In genomic region chr10:22541900-22542299, GRCh38 we compare ENCODE assay signal across 20 cellular contexts.
"Had no signal": no experiment of that assay in that cellular context is flagged by ENCODE, and none has a peak within 500 bp of the region (broad histone marks: within the 10 kb centered on the region; RNA-seq: fewer than 3 reads in every experiment).

No MANE protein-coding gene starts in this region.

- H3K9me3 Mint-ChIP-seq: activated naive CD4-positive, alpha-beta T cell treated with anti-CD3 and anti-CD28 coated beads for 36 hours; activated T-helper 2 cell treated with anti-CD3 and anti-CD28 coated beads, Interferon-gamma antibody, Interleukin-2, Interleukin-4, amounts not matched to agents 10 μg/mL and 5 μg/mL and 100 μg/mL, durations not matched to agents 14 hours and 24 hours and 36 hours; stimulated activated memory B cell treated with anti-CD40 and anti-IgM and Interleukin-4, amounts not matched to agents 10 μg/mL and 1 μg/mL and 100 μg/mL, for 72 hours had no signal

- H3K27me3 Mint-ChIP-seq: stimulated activated memory B cell treated with anti-CD40 and anti-IgM and Interleukin-4, amounts not matched to agents 10 μg/mL and 1 μg/mL and 100 μg/mL, for 72 hours had no signal

- H3K4me1 ChIP-seq: adrenal gland, breast epithelium, esophagus muscularis mucosa, pancreas, right lobe of liver had no signal

- H3K4me3 ChIP-seq: adrenal gland, breast epithelium, esophagus muscularis mucosa, hepatocyte, lung, pancreas, right lobe of liver, thyroid gland had no signal

- H3K4me2 ChIP-seq: hepatocyte had no signal

- H3K27ac Mint-ChIP-seq: activated naive CD4-positive, alpha-beta T cell treated with anti-CD3 and anti-CD28 coated beads for 36 hours; activated T-helper 2 cell treated with anti-CD3 and anti-CD28 coated beads, Interferon-gamma antibody, Interleukin-2, Interleukin-4, amounts not matched to agents 10 μg/mL and 5 μg/mL and 100 μg/mL, durations not matched to agents 14 hours and 24 hours and 36 hours; stimulated activated memory B cell treated with anti-CD40 and anti-IgM and Interleukin-4, amounts not matched to agents 10 μg/mL and 1 μg/mL and 100 μg/mL, for 72 hours had no signal

- H3K27me3 ChIP-seq: adrenal gland, breast epithelium, esophagus muscularis mucosa, hepatocyte, neutrophil, pancreas, right lobe of liver, thyroid gland had no signal

- H3K4me1 Mint-ChIP-seq: stimulated activated memory B cell treated with anti-CD40 and anti-IgM and Interleukin-4, amounts not matched to agents 10 μg/mL and 1 μg/mL and 100 μg/mL, for 72 hours had no signal

- H3K9me3 ChIP-seq: adrenal gland, breast epithelium, esophagus muscularis mucosa, neutrophil, pancreas, right lobe of liver, thyroid gland had no signal

- H3K79me2 ChIP-seq: hepatocyte had no signal

- DNase-seq: activated CD4-positive, alpha-beta T cell treated with anti-CD3 and anti-CD28 coated beads, Interleukin-2, amount 50 U/mL, for 4 hours; activated naive CD4-positive, alpha-beta T cell treated with anti-CD3 and anti-CD28 coated beads for 36 hours; adrenal gland; cerebellar nuclear complex; effector CD4-positive, alpha-beta T cell; pancreas; right lobe of liver; small intestine; stimulated activated CD4-positive, alpha-beta T cell treated with anti-CD3 and anti-CD28 coated beads, Interleukin-15, amount 100 ng/mL, for 24 hours; stimulated activated CD4-positive, alpha-beta T cell treated with anti-CD3 and anti-CD28 coated beads, Interleukin-2, amount 100 ng/mL, for 48 hours; T-helper 2 cell; thyroid gland; WERI-Rb-1 had no signal

- H3K27ac ChIP-seq: adrenal gland, breast epithelium, esophagus muscularis mucosa, hepatocyte, neutrophil, pancreas, right lobe of liver, thyroid gland, WERI-Rb-1 had no signal

- ATAC-seq: pancreas; stimulated activated memory B cell treated with anti-CD40 and anti-IgM and Interleukin-4, amounts not matched to agents 10 μg/mL and 1 μg/mL and 100 μg/mL, for 72 hours had no signal

- H2AFZ ChIP-seq: hepatocyte had no signal

- H3K4me3 Mint-ChIP-seq: activated naive CD4-positive, alpha-beta T cell treated with anti-CD3 and anti-CD28 coated beads for 36 hours; stimulated activated memory B cell treated with anti-CD40 and anti-IgM and Interleukin-4, amounts not matched to agents 10 μg/mL and 1 μg/mL and 100 μg/mL, for 72 hours had no signal

- H3K36me3 ChIP-seq: breast epithelium, WERI-Rb-1 had no signal
